15 cellular contexts compared by ENCODE assay signal in the genomic region with DNA sequence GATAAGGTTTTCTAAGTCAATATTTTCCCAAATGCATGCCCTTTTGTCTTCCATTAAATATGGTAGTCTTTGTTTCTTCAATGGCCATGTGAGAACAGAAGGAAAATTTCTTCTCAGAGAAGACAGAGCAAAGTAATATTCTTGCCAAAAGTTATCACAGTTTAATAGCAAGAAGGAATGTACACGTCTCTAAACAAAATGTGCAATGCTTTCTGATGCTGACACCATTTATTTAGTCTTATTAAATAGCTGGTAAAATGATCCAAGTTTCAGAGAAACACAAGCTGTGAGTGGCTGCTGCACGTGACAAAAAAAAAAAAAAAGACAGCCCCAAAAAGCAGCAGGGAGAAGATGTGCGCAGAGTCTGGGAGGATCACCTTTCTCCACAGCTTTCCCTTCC.
DNase-seq lines count a peak whose midpoint lies in the region; ATAC-seq and TF ChIP-seq lines count a peak whose summit lies in the region.
"Had no signal": no experiment of that assay in that cellular context is flagged by ENCODE, and none has a peak within 500 bp of the region (broad histone marks: within the 10 kb centered on the region; RNA-seq: fewer than 3 reads in every experiment).

No MANE protein-coding gene starts in this region.

- no peak for TF ChIP-seq RAD21 in IMR-90 (IDR thresholded peaks at IDR 0.05; ENCODE audit: low read length)

- H4K91ac ChIP-seq in IMR-90 (ENCODE audit: insufficient read depth, low read depth, low read length): no peak overlapping the region

- H3K4me1 Mint-ChIP-seq in chondrocyte (ENCODE audit: low read depth): peaks cover 81% of the 10 kb centered on the region
- peaks cover 36% of the 10 kb centered on the region for H3K4me1 Mint-ChIP-seq in neural progenitor cell
- H3K4me1 Mint-ChIP-seq in activated CD8-positive, alpha-beta T cell treated with anti-CD3 and anti-CD28 coated beads for 36 hours (ENCODE audit: low read depth): no peaks in the 10 kb centered on the region

- H4K8ac ChIP-seq in IMR-90 (ENCODE audit: low read depth in 2 of 2, low read length in 2 of 2): no peak overlapping the region

- no peak overlapping the region for H3K18ac ChIP-seq in IMR-90 (ENCODE audit: low read depth, low read length)

- H3K27me3 ChIP-seq in IMR-90 (ENCODE audit: control insufficient read depth, insufficient read depth, low read length) (no peaks in the 10 kb centered on the region), neural progenitor cell (no peaks in the 10 kb centered on the region)
- H3K27me3 ChIP-seq: BLaER1 treated with 17β-estradiol and CSF1 and Interleukin-3, amounts not matched to agents 10 nM and 100 nM had no signal

- intact Hi-C loops in IMR-90 (cut with micrococcal nuclease): loop anchor here (10.0 kb wide), 1 partner anchor 924 kb away; no protein-coding TSS in a partner anchor
- intact Hi-C loops in activated CD8-positive, alpha-beta T cell treated with anti-CD3 and anti-CD28 coated beads for 36 hours (cut with micrococcal nuclease): no loop called here

- no peak overlapping the region for H3K27ac ChIP-seq in IMR-90 (ENCODE audit: insufficient read depth, low read length)
- H3K27ac ChIP-seq in neural progenitor cell: no peak overlapping the region
- H3K27ac ChIP-seq: BLaER1 treated with 17β-estradiol and CSF1 and Interleukin-3, amounts not matched to agents 10 nM and 100 nM had no signal

- H3K36me3 ChIP-seq in IMR-90 (ENCODE audit: control insufficient read depth, insufficient read depth, low read length) (no peaks in the 10 kb centered on the region), neural progenitor cell (no peaks in the 10 kb centered on the region)
- H3K36me3 ChIP-seq: BLaER1 treated with 17β-estradiol and CSF1 and Interleukin-3, amounts not matched to agents 10 nM and 100 nM had no signal

- peak overlapping the region; percentile 63 for H3K27ac Mint-ChIP-seq in chondrocyte (ENCODE audit: unreplicated experiment)
- H3K27ac Mint-ChIP-seq in neural progenitor cell: no peak overlapping the region
- H3K27ac Mint-ChIP-seq in activated CD8-positive, alpha-beta T cell treated with anti-CD3 and anti-CD28 coated beads for 36 hours: no peak overlapping the region
- H3K27ac Mint-ChIP-seq: HFFc6 had no signal

- no peaks in the 10 kb centered on the region for H3K79me1 ChIP-seq in IMR-90 (ENCODE audit: low read depth in 1 of 2, low read length in 2 of 2)

- no peak overlapping the region for H3K14ac ChIP-seq in IMR-90 (replicated peaks; ENCODE audit: low read depth, low read length)

- no peak overlapping the region for H2BK120ac ChIP-seq in IMR-90 (ENCODE audit: low read depth, low read length)

- no peak overlapping the region for H2BK5ac ChIP-seq in IMR-90 (ENCODE audit: low read depth, low read length, poor library complexity, severe bottlenecking)

- no peak overlapping the region; the same call in 1 of the 2 replicates for H2BK20ac ChIP-seq in IMR-90 (ENCODE audit: low read depth, low read length)

- H3K56ac ChIP-seq in IMR-90 (ENCODE audit: extremely low read depth, insufficient read depth, low read length): no peak overlapping the region

- H3K4me3 ChIP-seq in IMR-90 (ENCODE audit: insufficient read depth, low read depth, low read length) (no peak overlapping the region), fibroblast of villous mesenchyme (ENCODE audit: low read depth, low read length) (no peak overlapping the region), neural progenitor cell (no peak overlapping the region)
- H3K4me3 ChIP-seq: BLaER1 treated with 17β-estradiol and CSF1 and Interleukin-3, amounts not matched to agents 10 nM and 100 nM; GM12878 had no signal

- H3K9ac ChIP-seq in IMR-90 (ENCODE audit: low read depth, low read length) (no peak overlapping the region), neural progenitor cell (no peak overlapping the region)
- H3K9ac ChIP-seq: BLaER1 treated with 17β-estradiol and CSF1 and Interleukin-3, amounts not matched to agents 10 nM and 100 nM had no signal

- peak overlapping the region; percentile 54; the same call in 1 of the 2 replicates for H4K5ac ChIP-seq in IMR-90 (ENCODE audit: low read depth, low read length)

- no TSS peak for BruUV-seq in IMR-90 (replicated peaks; lab: Mats Ljungman, UMichigan)

- no peak overlapping the region; the same call in 1 of the 2 replicates for H3K4me2 ChIP-seq in IMR-90 (ENCODE audit: low read depth, low read length)
- peak overlapping the region; percentile 6 for H3K4me2 ChIP-seq in neural progenitor cell
- H3K4me2 ChIP-seq: BLaER1 treated with 17β-estradiol and CSF1 and Interleukin-3, amounts not matched to agents 10 nM and 100 nM had no signal

- no peak overlapping the region for H3K4me3 Mint-ChIP-seq in chondrocyte (ENCODE audit: unreplicated experiment)
- no peak overlapping the region for H3K4me3 Mint-ChIP-seq in neural progenitor cell
- H3K4me3 Mint-ChIP-seq in activated CD8-positive, alpha-beta T cell treated with anti-CD3 and anti-CD28 coated beads for 36 hours: no peak overlapping the region
- H3K4me3 Mint-ChIP-seq: CD4-positive, CD25-positive, alpha-beta regulatory T cell; HFFc6 had no signal

- no peak for TF ChIP-seq POLR2A in IMR-90 (IDR thresholded peaks at IDR 0.05; ENCODE audit: low read depth, low read length)

- peaks cover 2% of the 10 kb centered on the region for H3K9me3 Mint-ChIP-seq in chondrocyte (ENCODE audit: low read depth)
- H3K9me3 Mint-ChIP-seq in neural progenitor cell: no peaks in the 10 kb centered on the region
- no peaks in the 10 kb centered on the region for H3K9me3 Mint-ChIP-seq in activated CD8-positive, alpha-beta T cell treated with anti-CD3 and anti-CD28 coated beads for 36 hours
- H3K9me3 Mint-ChIP-seq: HFFc6 had no signal

- no peak overlapping the region for H2AK9ac ChIP-seq in IMR-90 (replicated peaks; ENCODE audit: low read depth, low read length, poor library complexity)

- H4K20me1 ChIP-seq in IMR-90 (ENCODE audit: insufficient read depth, low read length) (no peaks in the 10 kb centered on the region), neural progenitor cell (ENCODE audit: low read depth) (no peaks in the 10 kb centered on the region)
- H4K20me1 ChIP-seq: BLaER1 treated with 17β-estradiol and CSF1 and Interleukin-3, amounts not matched to agents 10 nM and 100 nM had no signal

- WGBS in IMR-90 (ENCODE audit: extremely low coverage in 2 of 2, insufficient read length in 1 of 2), 2 experiments: no CpG with 5 or more reads among the region's 3 CpGs

- no peak overlapping the region for H3K23ac ChIP-seq in IMR-90 (ENCODE audit: low read depth, low read length)

- POLR2A ChIA-PET in IMR-90 (lab: Charles Lee; ENCODE audit: unreplicated experiment): no interaction called here
- POLR2A ChIA-PET in activated CD8-positive, alpha-beta T cell treated with anti-CD3 and anti-CD28 coated beads for 36 hours (lab: Charles Lee): interaction anchor here (1.0 kb wide), 1 partner anchor 10 kb away, joined by 3 read pairs; no protein-coding TSS in a partner anchor

- TF ChIP-seq CTCF in IMR-90 (conservative IDR thresholded peaks at IDR 0.05; ENCODE audit: low read depth, low read length) (no peak), chondrocyte (IDR thresholded peaks at IDR 0.05) (no peak), fibroblast of villous mesenchyme (IDR thresholded peaks at IDR 0.05; ENCODE audit: insufficient read depth, low read depth, low read length) (no peak), neural progenitor cell (IDR thresholded peaks at IDR 0.05) (no peak), GM13977 (IDR thresholded peaks at IDR 0.05; ENCODE audit: extremely low read depth, insufficient read depth, missing control alignments) (no peak)
- no peak for TF ChIP-seq CTCF in activated CD8-positive, alpha-beta T cell treated with anti-CD3 and anti-CD28 coated beads for 36 hours (IDR thresholded peaks at IDR 0.05)

- in situ Hi-C loops in IMR-90 (cut with MboI; ENCODE audit: low sequenced_read_pairs): no loop called here
- in situ Hi-C loops in GM13977 (cut with MboI; ENCODE audit: low pct_unique_long_range_greater_than_20kb, low sequenced_read_pairs, unreplicated experiment): no loop called here

- no peak overlapping the region for H2AK5ac ChIP-seq in IMR-90 (ENCODE audit: low read depth, low read length)

- peaks cover 2% of the 10 kb centered on the region for H3K36me3 Mint-ChIP-seq in chondrocyte (ENCODE audit: low read depth)
- no peaks in the 10 kb centered on the region for H3K36me3 Mint-ChIP-seq in neural progenitor cell
- no peaks in the 10 kb centered on the region for H3K36me3 Mint-ChIP-seq in activated CD8-positive, alpha-beta T cell treated with anti-CD3 and anti-CD28 coated beads for 36 hours (ENCODE audit: low read depth)
- H3K36me3 Mint-ChIP-seq: CD4-positive, CD25-positive, alpha-beta regulatory T cell had no signal

- H3K4me1 ChIP-seq in IMR-90 (ENCODE audit: control insufficient read depth, insufficient read depth, low read length) (peaks cover 7% of the 10 kb centered on the region), neural progenitor cell (peaks cover 59% of the 10 kb centered on the region)
- H3K4me1 ChIP-seq: BLaER1 treated with 17β-estradiol and CSF1 and Interleukin-3, amounts not matched to agents 10 nM and 100 nM had no signal

- H3F3A ChIP-seq in neural progenitor cell (ENCODE audit: low read depth): peaks cover 14% of the 10 kb centered on the region

- no peaks in the 10 kb centered on the region for H3K9me3 ChIP-seq in IMR-90 (ENCODE audit: control insufficient read depth, insufficient read depth, low read length)
- H3K9me3 ChIP-seq in neural progenitor cell (ENCODE audit: low read depth): no peaks in the 10 kb centered on the region
- H3K9me3 ChIP-seq: BLaER1 treated with 17β-estradiol and CSF1 and Interleukin-3, amounts not matched to agents 10 nM and 100 nM had no signal

- CTCF ChIA-PET in IMR-90 (lab: Yijun Ruan, JAX): interaction anchor here (0.6 kb wide), 1 partner anchor 30 kb away, joined by 3 read pairs; no protein-coding TSS in a partner anchor
- CTCF ChIA-PET in activated CD8-positive, alpha-beta T cell treated with anti-CD3 and anti-CD28 coated beads for 36 hours (lab: Charles Lee): no interaction called here

- DNase-seq in IMR-90: peak; percentile 35
- no peak for DNase-seq in chondrocyte (ENCODE audit: low spot score)
- DNase-seq in fibroblast of villous mesenchyme (ENCODE audit: low read depth): peak; percentile 33
- no peak for DNase-seq in neural progenitor cell (ENCODE audit: low spot score)
- DNase-seq in nucleus accumbens (lab: John Stamatoyannopoulos, UW): no peak
- DNase-seq in GM13977 (ENCODE audit: low spot score): no peak
- DNase-seq in activated CD8-positive, alpha-beta T cell treated with anti-CD3 and anti-CD28 coated beads for 36 hours: no peak
- DNase-seq: ACHN; Calu3; CD4-positive, CD25-positive, alpha-beta regulatory T cell; DMS79; HCEC 1CT; HFFc6 had no signal

- H3K79me2 ChIP-seq in neural progenitor cell (ENCODE audit: low read depth): no peaks in the 10 kb centered on the region

- no peaks in the 10 kb centered on the region for H3K9me1 ChIP-seq in IMR-90 (ENCODE audit: insufficient read depth, low read length)

- dilution Hi-C loops in IMR-90 (cut with HindIII; ENCODE audit: low sequenced_read_pairs, unreplicated experiment): no loop called here

- H2BK15ac ChIP-seq in IMR-90 (ENCODE audit: low read depth, low read length): no peak overlapping the region

- ATAC-seq in IMR-90 (ENCODE audit: low read depth): no peak; the same call in 1 of the 2 replicates
- ATAC-seq in activated CD8-positive, alpha-beta T cell treated with anti-CD3 and anti-CD28 coated beads for 36 hours: no peak
- ATAC-seq: GM12878 had no signal

- H3K27me3 Mint-ChIP-seq in chondrocyte (ENCODE audit: low read depth) (no peaks in the 10 kb centered on the region), neural progenitor cell (ENCODE audit: insufficient read depth, low read depth) (peaks cover 8% of the 10 kb centered on the region)
- no peaks in the 10 kb centered on the region for H3K27me3 Mint-ChIP-seq in activated CD8-positive, alpha-beta T cell treated with anti-CD3 and anti-CD28 coated beads for 36 hours
- H3K27me3 Mint-ChIP-seq: CD4-positive, CD25-positive, alpha-beta regulatory T cell had no signal

- no peak overlapping the region for H3K4ac ChIP-seq in IMR-90 (ENCODE audit: low read depth, low read length)

- H2AFZ ChIP-seq in IMR-90 (replicated peaks; ENCODE audit: low read length, poor library complexity): no peak overlapping the region
- H2AFZ ChIP-seq in neural progenitor cell (replicated peaks): no peak overlapping the region

Comparison
In these comparisons a context has a peak if more than half of its experiments do, and no peak if none do; other contexts are left out.
1. DNase-seq: peak in IMR-90 (single experiment) and fibroblast of villous mesenchyme (single experiment); none in chondrocyte (single experiment), neural progenitor cell (single experiment), nucleus accumbens (0 of 56), GM13977 (single experiment) and activated CD8-positive, alpha-beta T cell treated with anti-CD3 and anti-CD28 coated beads for 36 hours (single experiment).